27 cellular contexts compared by ENCODE assay signal in genomic region chr2:73366060-73366459, GRCh38.
"Had no signal": no experiment of that assay in that cellular context is flagged by ENCODE, and none has a peak within 500 bp of the region (broad histone marks: within the 10 kb centered on the region; RNA-seq: fewer than 3 reads in every experiment).

No MANE protein-coding gene starts in this region.

- H3K27me3 ChIP-seq: colonic mucosa, esophagus muscularis mucosa, gastrocnemius medialis, gastroesophageal sphincter had no signal

- H3K4me3 ChIP-seq: colonic mucosa, coronary artery, dorsolateral prefrontal cortex, esophagus muscularis mucosa, esophagus squamous epithelium, gastrocnemius medialis, gastroesophageal sphincter, heart left ventricle, heart right ventricle had no signal

- ATAC-seq: effector memory CD8-positive, alpha-beta T cell; esophagus mucosa; foreskin keratinocyte; gastrocnemius medialis; gastroesophageal sphincter; heart left ventricle; heart right ventricle had no signal

- FAIRE-seq: colon, endometrium, endothelial cell of umbilical vein, frontal cortex had no signal

- H3K9me3 ChIP-seq: colonic mucosa, esophagus muscularis mucosa, esophagus squamous epithelium, gastrocnemius medialis, heart left ventricle had no signal

- DNase-seq: colonic mucosa; cortex of kidney; dermis blood vessel endothelial cell; dorsolateral prefrontal cortex; effector CD4-positive, alpha-beta T cell; effector CD8-positive, alpha-beta T cell; effector memory CD4-positive, alpha-beta T cell; effector memory CD8-positive, alpha-beta T cell; endodermal cell; erythroblast; esophagus squamous epithelium; foreskin fibroblast; foreskin keratinocyte; foreskin melanocyte; gastrocnemius medialis; glutamatergic neuron; head of caudate nucleus; heart left ventricle; heart right ventricle had no signal

- H3K36me3 ChIP-seq: colonic mucosa, esophagus muscularis mucosa, esophagus squamous epithelium, gastrocnemius medialis, gastroesophageal sphincter, heart left ventricle, heart right ventricle had no signal

- H3K4me1 ChIP-seq: colonic mucosa, esophagus muscularis mucosa, esophagus squamous epithelium, foreskin keratinocyte, gastrocnemius medialis, gastroesophageal sphincter, heart left ventricle, heart right ventricle had no signal
